18 cellular contexts compared by ENCODE assay signal in genomic region chr22:27859336-27859735, GRCh38. TPM values are rescaled to one million over a fixed set of nuclear protein-coding genes. Genes with fewer than 3 reads are reported as not detected.
A peak's percentile ranks its signal among the peaks of the same experiment; 100 is the strongest.
DNase-seq lines count a peak whose midpoint lies in the region; ATAC-seq, FAIRE-seq and TF ChIP-seq lines count a peak whose summit lies in the region.
"Had no signal": no experiment of that assay in that cellular context is flagged by ENCODE, and none has a peak within 500 bp of the region (broad histone marks: within the 10 kb centered on the region; RNA-seq: fewer than 3 reads in every experiment).

No MANE protein-coding gene starts in this region.

- H2BK5ac ChIP-seq in neuronal stem cell (ENCODE audit: low read length), result no peak overlapping the region

- H3K9me3 ChIP-seq in A549, result no peaks in the 10 kb centered on the region
- H3K9me3 ChIP-seq in SJSA1 (replicated peaks), result no peaks in the 10 kb centered on the region
- H3K9me3 ChIP-seq in fibroblast of lung (ENCODE audit: control insufficient read depth, insufficient read depth, low read depth, low read length), result no peaks in the 10 kb centered on the region
- peaks cover 0 to 6% of the 10 kb centered on the region in 2 donors for H3K9me3 ChIP-seq in neuronal stem cell (replicated peaks in 1 of 2; ENCODE audit: control insufficient read depth in 2 of 2, insufficient read depth in 1 of 2, low read depth in 1 of 2, low read length in 2 of 2)
- H3K9me3 ChIP-seq: heart left ventricle had no signal

- POLR2A ChIA-PET in A549 (lab: Yijun Ruan, JAX), result no interaction called here

- H3K4me1 ChIP-seq in A549, result peaks cover 36% of the 10 kb centered on the region
- peaks cover 32% of the 10 kb centered on the region for H3K4me1 ChIP-seq in SJSA1 (replicated peaks)
- H3K4me1 ChIP-seq in fibroblast of lung (ENCODE audit: control insufficient read depth, extremely low read depth, insufficient read depth, low read length), result peaks cover 21% of the 10 kb centered on the region
- H3K4me1 ChIP-seq in neuronal stem cell (ENCODE audit: control insufficient read depth in 2 of 2, insufficient read depth in 1 of 2, low read depth in 1 of 2, low read length in 2 of 2), result peaks cover 5% of the 10 kb centered on the region in 2 donors

- TF ChIP-seq CTCF in A549 (IDR thresholded peaks at IDR 0.05) (no peak), fibroblast of lung (conservative IDR thresholded peaks at IDR 0.05 in 1 of 2, IDR thresholded peaks at IDR 0.05 in 1 of 2; ENCODE audit: low read depth in 1 of 2, low read length in 2 of 2) (no peak), osteocyte (IDR thresholded peaks at IDR 0.05) (no peak)

- ATAC-seq in A549, result no peak; a peak in 1 of 6 replicates
- ATAC-seq in HG03196 (IDR thresholded peaks at IDR 0.05; ENCODE audit: unreplicated experiment), result no peak
- ATAC-seq: stimulated activated naive CD8-positive, alpha-beta T cell treated with anti-CD3 and anti-CD28 coated beads, Interleukin-15, amount 100 ng/mL, for 72 hours had no signal

- H3K9ac ChIP-seq in fibroblast of lung (ENCODE audit: insufficient read depth, low read length), result no peak overlapping the region
- H3K9ac ChIP-seq in neuronal stem cell (ENCODE audit: low read depth, low read length, poor library complexity), result no peak overlapping the region

- no peak for FAIRE-seq in A549 (lab: Jason Lieb, UNC)

- H4K91ac ChIP-seq in neuronal stem cell (ENCODE audit: low read depth, low read length, poor library complexity), result no peak overlapping the region

- no peak overlapping the region for H3K4ac ChIP-seq in neuronal stem cell (ENCODE audit: low read length)

- no peaks in the 10 kb centered on the region for H3K79me1 ChIP-seq in neuronal stem cell (ENCODE audit: low read depth, low read length)

- H3K4me3 ChIP-seq in A549 (no peak overlapping the region), SJSA1 (no peak overlapping the region), fibroblast of lung (replicated peaks in 1 of 4; ENCODE audit: control extremely low read depth in 1 of 4, insufficient read depth in 1 of 4, low read depth in 3 of 4, low read length in 4 of 4) (peak overlapping the region in 2 of 4 experiments; percentile 15 to 18), neuronal stem cell (ENCODE audit: low read length in 2 of 2) (no peak overlapping the region)
- H3K4me3 ChIP-seq: heart left ventricle had no signal

- H3K4me2 ChIP-seq in A549 (peak overlapping the region; percentile 60), fibroblast of lung (ENCODE audit: extremely low read depth, insufficient read depth, low read length) (peak overlapping the region; percentile 49), neuronal stem cell (ENCODE audit: insufficient read depth, low read length, poor library complexity, severe bottlenecking) (no peak overlapping the region)

- no peak for TF ChIP-seq EP300 in A549 (IDR thresholded peaks at IDR 0.05)

- H4K20me1 ChIP-seq in fibroblast of lung (ENCODE audit: control insufficient read depth, extremely low read depth, insufficient read depth, low read length), result no peaks in the 10 kb centered on the region

- no peak overlapping the region for H2AFZ ChIP-seq in fibroblast of lung (ENCODE audit: low read length)
- H2AFZ ChIP-seq in neuronal stem cell (ENCODE audit: low read length), result no peak overlapping the region

- H3K14ac ChIP-seq in neuronal stem cell (ENCODE audit: low read length), result no peak overlapping the region

- H3K27me3 ChIP-seq in SJSA1 (replicated peaks), result no peaks in the 10 kb centered on the region
- no peaks in the 10 kb centered on the region for H3K27me3 ChIP-seq in fibroblast of lung (ENCODE audit: control insufficient read depth, insufficient read depth, low read length)
- H3K27me3 ChIP-seq in neuronal stem cell (ENCODE audit: control insufficient read depth in 3 of 3, insufficient read depth in 3 of 3, low read depth in 1 of 3, low read length in 3 of 3), result no peaks in the 10 kb centered on the region
- H3K27me3 ChIP-seq: heart left ventricle had no signal

- TF ChIP-seq RAD21 in A549 (conservative IDR thresholded peaks at IDR 0.05 in 1 of 2, IDR thresholded peaks at IDR 0.05 in 1 of 2), result no peak

- no peak overlapping the region for H2BK120ac ChIP-seq in neuronal stem cell (ENCODE audit: low read depth, low read length)

- no peaks in the 10 kb centered on the region for H3K27me3 Mint-ChIP-seq in osteocyte (ENCODE audit: unreplicated experiment)
- H3K27me3 Mint-ChIP-seq: dendritic cell treated with granulocyte-macrophage colony-stimulating factor and Interleukin-4, amounts not matched to agents 40 ng/mL and 50 ng/mL, for 4 days; IgD-negative memory B cell; progenitor cell of endocrine pancreas; stimulated activated naive CD8-positive, alpha-beta T cell treated with anti-CD3 and anti-CD28 coated beads, Interleukin-15, amount 100 ng/mL, for 72 hours had no signal

- TF ChIP-seq POLR2A in A549 (IDR thresholded peaks at IDR 0.05; ENCODE audit: low read length), result no peak

- no peak overlapping the region for H4K8ac ChIP-seq in neuronal stem cell (ENCODE audit: low read depth, low read length)

- H3K4me1 Mint-ChIP-seq in osteocyte (ENCODE audit: unreplicated experiment), result peaks cover 72% of the 10 kb centered on the region
- H3K4me1 Mint-ChIP-seq: IgD-negative memory B cell; stimulated activated naive CD8-positive, alpha-beta T cell treated with anti-CD3 and anti-CD28 coated beads, Interleukin-15, amount 100 ng/mL, for 72 hours had no signal

- no peaks in the 10 kb centered on the region for H3K9me3 Mint-ChIP-seq in osteocyte (ENCODE audit: unreplicated experiment)
- H3K9me3 Mint-ChIP-seq: dendritic cell treated with granulocyte-macrophage colony-stimulating factor and Interleukin-4, amounts not matched to agents 40 ng/mL and 50 ng/mL, for 4 days; IgD-negative memory B cell; stimulated activated naive CD8-positive, alpha-beta T cell treated with anti-CD3 and anti-CD28 coated beads, Interleukin-15, amount 100 ng/mL, for 72 hours; T-helper 1 cell treated with Interleukin-12 subunit alpha and Interleukin-12 subunit beta and Interleukin-4 antibody, amounts not matched to agents 30 μg/mL and 1 μg/mL, for 36 hours had no signal

- H3K4me3 Mint-ChIP-seq in osteocyte (ENCODE audit: unreplicated experiment), result peak overlapping the region; percentile 50
- H3K4me3 Mint-ChIP-seq: dendritic cell treated with granulocyte-macrophage colony-stimulating factor and Interleukin-4, amounts not matched to agents 40 ng/mL and 50 ng/mL, for 4 days; IgD-negative memory B cell; stimulated activated naive CD8-positive, alpha-beta T cell treated with anti-CD3 and anti-CD28 coated beads, Interleukin-15, amount 100 ng/mL, for 72 hours; T-helper 1 cell treated with Interleukin-12 subunit alpha and Interleukin-12 subunit beta and Interleukin-4 antibody, amounts not matched to agents 30 μg/mL and 1 μg/mL, for 36 hours had no signal

- no peak overlapping the region for H3K23ac ChIP-seq in neuronal stem cell (ENCODE audit: low read depth, low read length, poor library complexity)

- no peak for DNase-seq in A549 (ENCODE audit: low read depth in 1 of 2, low spot score in 1 of 2)
- DNase-seq in SJSA1 (ENCODE audit: low read depth in 1 of 2, low spot score in 2 of 2), result peak in 1 of 2 experiments; percentile 54
- no peak for DNase-seq in fibroblast of lung (ENCODE audit: low read depth in 2 of 2)
- DNase-seq in osteocyte (ENCODE audit: extremely low spot score, unreplicated experiment), result no peak
- no peak for DNase-seq in H4 (ENCODE audit: low spot score)
- no peak for DNase-seq in neuronal stem cell (ENCODE audit: low spot score)
- DNase-seq in NCI-H510A treated with DMSO at 0.1 percent for 48 hours (lab: John Stamatoyannopoulos, UW), result no peak
- DNase-seq: activated effector memory CD4-positive, alpha-beta T cell treated with Interleukin-2 at 50 U/mL for 16 hours; anterior cingulate cortex; heart left ventricle; islet precursor cell; NCI-H2171; stimulated activated naive CD8-positive, alpha-beta T cell treated with anti-CD3 and anti-CD28 coated beads, Interleukin-15, amount 100 ng/mL, for 72 hours had no signal

- 37% methylated on average over 2 of the region's 2 CpGs for WGBS in A549 (ENCODE audit: missing lambda C conversion rate)
- WGBS in neuronal stem cell (ENCODE audit: extremely low coverage in 2 of 2, insufficient read length in 2 of 2, insufficient replicate concordance in 1 of 2), 2 donors, result no CpG with 5 or more reads among the region's 2 CpGs

- H2AK5ac ChIP-seq in neuronal stem cell (ENCODE audit: low read depth, low read length), result no peak overlapping the region

- H3K18ac ChIP-seq in neuronal stem cell (ENCODE audit: low read length), result no peak overlapping the region

- no peak overlapping the region for H2BK12ac ChIP-seq in neuronal stem cell (ENCODE audit: low read length)

- H3K79me2 ChIP-seq in fibroblast of lung (ENCODE audit: control insufficient read depth, insufficient read depth, low read length), result peaks cover 8% of the 10 kb centered on the region

- peak overlapping the region; percentile 93 for H3K27ac Mint-ChIP-seq in osteocyte (ENCODE audit: unreplicated experiment)
- H3K27ac Mint-ChIP-seq: dendritic cell treated with granulocyte-macrophage colony-stimulating factor and Interleukin-4, amounts not matched to agents 40 ng/mL and 50 ng/mL, for 4 days; IgD-negative memory B cell; progenitor cell of endocrine pancreas; T-helper 1 cell treated with Interleukin-12 subunit alpha and Interleukin-12 subunit beta and Interleukin-4 antibody, amounts not matched to agents 30 μg/mL and 1 μg/mL, for 36 hours had no signal

- H2BK15ac ChIP-seq in neuronal stem cell (ENCODE audit: low read length), result no peak overlapping the region

- CTCF ChIA-PET in A549 (lab: Yijun Ruan, JAX), result no interaction called here

- H3K27ac ChIP-seq in A549, result peak overlapping the region; percentile 30 to 57; a peak in 3 of 6 replicates
- H3K27ac ChIP-seq in SJSA1, result peak overlapping the region; percentile 67
- H3K27ac ChIP-seq in fibroblast of lung (ENCODE audit: insufficient read depth, low read length), result peak overlapping the region; percentile 70
- H3K27ac ChIP-seq in neuronal stem cell (replicated peaks; ENCODE audit: low read length), result no peak overlapping the region

- H3K36me3 ChIP-seq in SJSA1, result peaks cover 69% of the 10 kb centered on the region
- H3K36me3 ChIP-seq in fibroblast of lung (ENCODE audit: control insufficient read depth, insufficient read depth, low read length), result peaks cover 10% of the 10 kb centered on the region
- H3K36me3 ChIP-seq in neuronal stem cell (replicated peaks in 1 of 2; ENCODE audit: control insufficient read depth in 2 of 2, insufficient read depth in 2 of 2, low read length in 2 of 2), result peaks cover 17 to 81% of the 10 kb centered on the region in 2 donors

- H3K36me3 Mint-ChIP-seq in osteocyte (ENCODE audit: unreplicated experiment), result peaks cover 34% of the 10 kb centered on the region

RNA-seq across cellular contexts. Expression of gene MN1, which starts 57.8 kb away (rescaled TPM):
- polyA plus RNA-seq in A549 (2011; rRNA removed) (0.59 and 1.6 TPM in 2 replicates), A549 (2017; fragmentation: RNase III; extraction: RNeasy Plus Mini Kit Qiagen cat#74134 plus additional on column Dnase treatment) (2.0 to 2.8 TPM (median 2.4 TPM) in 3 replicates), fibroblast of lung (2.8 and 11.8 TPM in 2 replicates)
- 2.8 and 3.2 TPM in 2 replicates for polyA plus RNA-seq in A549 (2012; cell fraction: cytosol; rRNA removed)
- polyA plus RNA-seq in A549 (2012; cell fraction: nucleus; rRNA removed), result 2.7 and 3.9 TPM in 2 replicates
- polyA minus RNA-seq in A549 (2011; rRNA and poly(A)+ RNA removed), result 2.1 and 5.3 TPM in 2 replicates
- 3.9 and 4.5 TPM in 2 replicates for total RNA-seq in SJSA1 (2014; rRNA removed; shearing (Covaris generic))
- total RNA-seq in fibroblast of lung (1.0 and 7.4 TPM in 2 replicates), osteocyte (145 and 153 TPM in 2 replicates)
- 3.9 and 9.5 TPM in 2 replicates for polyA plus RNA-seq in fibroblast of lung (2012)
- 14.0 and 82.2 TPM in 2 replicates for polyA minus RNA-seq in fibroblast of lung (ENCODE audit: low replicate concordance)
- total RNA-seq in H4 (2014; rRNA removed; shearing (Covaris generic)), result 0.68 and 0.79 TPM in 2 replicates
- 18.7 TPM for polyA plus RNA-seq in neuronal stem cell (2013, experiment 1 of 2)
- polyA plus RNA-seq in neuronal stem cell (2013, experiment 2 of 2), result 21.3 TPM
- polyA plus RNA-seq: IgD-negative memory B cell had no signal

RNA-seq across cellular contexts. Expression of gene PITPNB, which starts 59.7 kb away (rescaled TPM):
- polyA plus RNA-seq in A549 (2011; rRNA removed) (44.4 and 52.1 TPM in 2 replicates), A549 (2017; fragmentation: RNase III; extraction: RNeasy Plus Mini Kit Qiagen cat#74134 plus additional on column Dnase treatment) (44.3 to 46.0 TPM (median 45.8 TPM) in 3 replicates), fibroblast of lung (79.4 and 91.0 TPM in 2 replicates)
- polyA plus RNA-seq in A549 (2012; cell fraction: cytosol; rRNA removed), result 16.9 and 17.9 TPM in 2 replicates
- polyA plus RNA-seq in A549 (2012; cell fraction: nucleus; rRNA removed), result 9.2 and 17.0 TPM in 2 replicates
- polyA minus RNA-seq in A549 (2011; rRNA and poly(A)+ RNA removed), result 24.2 and 25.6 TPM in 2 replicates
- 24.0 and 28.3 TPM in 2 replicates for total RNA-seq in SJSA1 (2014; rRNA removed; shearing (Covaris generic))
- total RNA-seq in fibroblast of lung (26.2 and 42.4 TPM in 2 replicates), osteocyte (86.6 and 86.7 TPM in 2 replicates)
- 68.7 and 80.6 TPM in 2 replicates for polyA plus RNA-seq in fibroblast of lung (2012)
- polyA minus RNA-seq in fibroblast of lung (ENCODE audit: low replicate concordance), result 26.0 and 33.1 TPM in 2 replicates
- 10.3 and 14.2 TPM in 2 replicates for total RNA-seq in H4 (2014; rRNA removed; shearing (Covaris generic))
- 48.4 TPM for polyA plus RNA-seq in neuronal stem cell (2013, experiment 1 of 2)
- polyA plus RNA-seq in neuronal stem cell (2013, experiment 2 of 2), result 48.6 TPM

Comparison
In these comparisons a context has a peak if more than half of its experiments do, and no peak if none do; other contexts are left out.
1. RNA of gene MN1, which starts 57.8 kb away (total RNA-seq): 145 to 153 TPM in osteocyte; 1.0 to 7.4 TPM in fibroblast of lung, 3.9 to 4.5 TPM in SJSA1 and 0.68 to 0.79 TPM in H4; every median in the first group is over 10 times any median in the second.